In the genomic region with DNA sequence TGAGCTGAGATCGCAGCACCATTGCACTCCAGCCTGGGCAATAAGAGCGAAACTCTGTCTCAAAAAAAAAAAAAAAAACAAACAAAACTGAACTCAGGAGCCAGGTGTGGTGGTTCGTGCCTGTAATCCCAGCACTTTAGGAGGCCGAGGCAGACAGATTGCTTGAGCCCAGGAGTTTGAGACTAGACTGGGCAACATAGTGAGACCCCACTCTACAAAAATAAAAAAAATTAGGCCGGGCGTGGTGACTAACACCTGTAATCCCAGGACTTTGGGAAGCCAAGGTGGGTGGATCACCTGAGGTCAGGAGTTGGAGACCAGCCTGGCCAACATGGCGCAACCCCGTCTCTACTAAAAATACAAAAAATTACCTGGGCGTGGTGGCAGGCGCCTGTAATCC, we compare ENCODE assay signal across 3 cellular contexts.
A peak's percentile ranks its signal among the peaks of the same experiment; 100 is the strongest.
TF ChIP-seq lines count a peak whose summit lies in the region.

No MANE protein-coding gene starts in this region.

TF ChIP-seq in HEK293, 187 proteins besides CTCF, POLR2A, EP300 and RAD21:
- TF ChIP-seq ZNF121 (tag by site-specific recombination; IDR thresholded peaks at IDR 0.05) = peak; percentile 95

TF ChIP-seq in WTC11, 78 proteins besides CTCF, POLR2A, EP300 and RAD21:
- TF ChIP-seq ZNF121 (CRISPR knock-in tag; IDR thresholded peaks at IDR 0.05) = peak; percentile 52; the same call in 1 of the 2 replicates

TF ChIP-seq in K562, 482 proteins besides CTCF, POLR2A, EP300 and RAD21:
- TF ChIP-seq BCOR (IDR thresholded peaks at IDR 0.05) = 0 out of 2 replicates have a peak, but pooled peaks have one; percentile 35
- TF ChIP-seq RBM25 (IDR thresholded peaks at IDR 0.05; ENCODE audit: low read depth, low read length, severe bottlenecking) = peak; percentile 26
- peak; percentile 91 for TF ChIP-seq ZNF121 (CRISPR knock-in tag; conservative IDR thresholded peaks at IDR 0.05)
